In genomic region chr19:39497850-39498261, GRCh38 we compare ENCODE assay signal across 9 cellular contexts. TPM values are rescaled to one million over a fixed set of nuclear protein-coding genes. Genes with fewer than 3 reads are reported as not detected.
DNase-seq lines count a peak whose midpoint lies in the region; ATAC-seq, FAIRE-seq and TF ChIP-seq lines count a peak whose summit lies in the region.
"Had no signal": no experiment of that assay in that cellular context is flagged by ENCODE, and none has a peak within 500 bp of the region (broad histone marks: within the 10 kb centered on the region; RNA-seq: fewer than 3 reads in every experiment).

No MANE protein-coding gene starts in this region.

- no peaks in the 10 kb centered on the region for H3K9me3 Mint-ChIP-seq in activated T-helper 1 cell treated with anti-CD3 and anti-CD28 coated beads, Interleukin-12 subunit alpha, Interleukin-12 subunit beta, Interleukin-2, Interleukin-4 antibody, amounts not matched to agents 30 ng/mL and 10 ng/mL and 1 ng/mL, durations not matched to agents 14 hours and 24 hours and 36 hours

- peaks cover 3% of the 10 kb centered on the region for H3K36me3 Mint-ChIP-seq in activated T-helper 1 cell treated with anti-CD3 and anti-CD28 coated beads, Interleukin-12 subunit alpha, Interleukin-12 subunit beta, Interleukin-2, Interleukin-4 antibody, amounts not matched to agents 30 ng/mL and 10 ng/mL and 1 ng/mL, durations not matched to agents 14 hours and 24 hours and 36 hours (ENCODE audit: low read depth)

- intact Hi-C loops in activated T-helper 1 cell treated with anti-CD3 and anti-CD28 coated beads, Interleukin-12 subunit alpha, Interleukin-12 subunit beta, Interleukin-2, Interleukin-4 antibody, amounts not matched to agents 30 ng/mL and 10 ng/mL and 1 ng/mL, durations not matched to agents 14 hours and 24 hours and 36 hours (cut with micrococcal nuclease), result loop anchor here (2.0 kb wide), 2 partner anchors 17 kb away; partner anchors contain the start of genes SELENOV and TIMM50

- no peak overlapping the region for H3K27ac ChIP-seq in subcutaneous abdominal adipose tissue (ENCODE audit: low read depth, low read length)

- no peak for ATAC-seq in HG03565 (IDR thresholded peaks at IDR 0.05; ENCODE audit: unreplicated experiment)

- H3K27me3 Mint-ChIP-seq in activated T-helper 1 cell treated with anti-CD3 and anti-CD28 coated beads, Interleukin-12 subunit alpha, Interleukin-12 subunit beta, Interleukin-2, Interleukin-4 antibody, amounts not matched to agents 30 ng/mL and 10 ng/mL and 1 ng/mL, durations not matched to agents 14 hours and 24 hours and 36 hours (ENCODE audit: insufficient read depth), result peaks cover 42% of the 10 kb centered on the region

- H3K9ac ChIP-seq in subcutaneous abdominal adipose tissue (ENCODE audit: low read length in 5 of 5), result no peak overlapping the region

- H3K9me3 ChIP-seq in BE2C, result no peaks in the 10 kb centered on the region
- H3K9me3 ChIP-seq in subcutaneous abdominal adipose tissue (ENCODE audit: control insufficient read depth in 5 of 5, low read length in 5 of 5), result peaks cover 0 to 4% (median 0%) of the 10 kb centered on the region in 5 donors

- H3K4me3 ChIP-seq in BE2C (ENCODE audit: low read depth, low read length) (peak overlapping the region; percentile 76), subcutaneous abdominal adipose tissue (ENCODE audit: low read depth in 1 of 5, low read length in 5 of 5) (peak overlapping the region in 4 of 5 donors; percentile 13 to 40 (median 28))

- no peak for TF ChIP-seq POLR2A in H54 (IDR thresholded peaks at IDR 0.05; ENCODE audit: low read depth, low read length)

- H3K4me1 ChIP-seq in BE2C (0 out of 2 replicates have a peak, but pooled peaks cover 5% of the 10 kb centered on the region), subcutaneous abdominal adipose tissue (ENCODE audit: control insufficient read depth in 5 of 5, insufficient read depth in 5 of 5, low read length in 5 of 5) (peaks cover 0 to 22% (median 16%) of the 10 kb centered on the region in 5 donors)

- FAIRE-seq in H54 (lab: Jason Lieb, UNC), result no peak

- DNase-seq in BE2C (peak; percentile 93), GM20000 (ENCODE audit: low spot score) (peak; percentile 77), NCI-H345 (lab: John Stamatoyannopoulos, UW) (peak; percentile 97), iPS-NIHi11 (ENCODE audit: low spot score) (peak; percentile 81), H54 (ENCODE audit: insufficient read length, low spot score) (no peak)
- DNase-seq in activated T-helper 1 cell treated with anti-CD3 and anti-CD28 coated beads, Interleukin-12 subunit alpha, Interleukin-12 subunit beta, Interleukin-2, Interleukin-4 antibody, amounts not matched to agents 30 ng/mL and 10 ng/mL and 1 ng/mL, durations not matched to agents 14 hours and 24 hours and 36 hours (ENCODE audit: low spot score), result no peak
- DNase-seq: left cardiac atrium had no signal

- H3K27ac Mint-ChIP-seq in activated T-helper 1 cell treated with anti-CD3 and anti-CD28 coated beads, Interleukin-12 subunit alpha, Interleukin-12 subunit beta, Interleukin-2, Interleukin-4 antibody, amounts not matched to agents 30 ng/mL and 10 ng/mL and 1 ng/mL, durations not matched to agents 14 hours and 24 hours and 36 hours, result no peak overlapping the region

- peaks cover 14% of the 10 kb centered on the region for H3K4me1 Mint-ChIP-seq in activated T-helper 1 cell treated with anti-CD3 and anti-CD28 coated beads, Interleukin-12 subunit alpha, Interleukin-12 subunit beta, Interleukin-2, Interleukin-4 antibody, amounts not matched to agents 30 ng/mL and 10 ng/mL and 1 ng/mL, durations not matched to agents 14 hours and 24 hours and 36 hours (ENCODE audit: low read depth)

- peaks cover 8% of the 10 kb centered on the region for H3K36me3 ChIP-seq in BE2C
- no peaks in the 10 kb centered on the region for H3K36me3 ChIP-seq in subcutaneous abdominal adipose tissue (ENCODE audit: control insufficient read depth in 5 of 5, insufficient read depth in 5 of 5, low read length in 5 of 5)

- peak overlapping the region; percentile 41 for H3K4me3 Mint-ChIP-seq in activated T-helper 1 cell treated with anti-CD3 and anti-CD28 coated beads, Interleukin-12 subunit alpha, Interleukin-12 subunit beta, Interleukin-2, Interleukin-4 antibody, amounts not matched to agents 30 ng/mL and 10 ng/mL and 1 ng/mL, durations not matched to agents 14 hours and 24 hours and 36 hours

- TF ChIP-seq CTCF in BE2C (IDR thresholded peaks at IDR 0.05; ENCODE audit: low read depth, low read length) (peak; percentile 46), GM20000 (IDR thresholded peaks at IDR 0.05; ENCODE audit: extremely low read depth, missing control alignments) (peak; percentile 15)

- no peaks in the 10 kb centered on the region for H3K27me3 ChIP-seq in BE2C
- H3K27me3 ChIP-seq in subcutaneous abdominal adipose tissue (ENCODE audit: control insufficient read depth in 5 of 5, insufficient read depth in 4 of 5, low read length in 5 of 5), result peaks cover 31 to 45% (median 38%) of the 10 kb centered on the region in 5 donors

RNA-seq across cellular contexts. Expression of gene DLL3, which starts 0.9 kb away (rescaled TPM):
- polyA plus RNA-seq in BE2C (2012; ENCODE audit: insufficient read depth, insufficient read length, low read depth), result 41.5 TPM
- total RNA-seq in activated T-helper 1 cell treated with anti-CD3 and anti-CD28 coated beads, Interleukin-12 subunit alpha, Interleukin-12 subunit beta, Interleukin-2, Interleukin-4 antibody, amounts not matched to agents 30 ng/mL and 10 ng/mL and 1 ng/mL, durations not matched to agents 14 hours and 24 hours and 36 hours, result 1.6 and 2.1 TPM in 2 replicates
- total RNA-seq: left cardiac atrium had no signal

RNA-seq across cellular contexts. Expression of gene SELENOV, which starts 17.1 kb away (rescaled TPM):
- not detected for polyA plus RNA-seq in BE2C (2012; ENCODE audit: insufficient read depth, insufficient read length, low read depth)
- not detected in 2 replicates for total RNA-seq in activated T-helper 1 cell treated with anti-CD3 and anti-CD28 coated beads, Interleukin-12 subunit alpha, Interleukin-12 subunit beta, Interleukin-2, Interleukin-4 antibody, amounts not matched to agents 30 ng/mL and 10 ng/mL and 1 ng/mL, durations not matched to agents 14 hours and 24 hours and 36 hours
- total RNA-seq: left cardiac atrium had no signal

RNA-seq across cellular contexts. Expression of gene TIMM50, which starts 17.2 kb away (rescaled TPM):
- 229 TPM for polyA plus RNA-seq in BE2C (2012; ENCODE audit: insufficient read depth, insufficient read length, low read depth)
- 121 and 127 TPM in 2 replicates for total RNA-seq in activated T-helper 1 cell treated with anti-CD3 and anti-CD28 coated beads, Interleukin-12 subunit alpha, Interleukin-12 subunit beta, Interleukin-2, Interleukin-4 antibody, amounts not matched to agents 30 ng/mL and 10 ng/mL and 1 ng/mL, durations not matched to agents 14 hours and 24 hours and 36 hours

RNA-seq across cellular contexts. Expression of gene EID2B, which starts 34.8 kb away (rescaled TPM):
- 5.7 TPM for polyA plus RNA-seq in BE2C (2012; ENCODE audit: insufficient read depth, insufficient read length, low read depth)
- total RNA-seq in activated T-helper 1 cell treated with anti-CD3 and anti-CD28 coated beads, Interleukin-12 subunit alpha, Interleukin-12 subunit beta, Interleukin-2, Interleukin-4 antibody, amounts not matched to agents 30 ng/mL and 10 ng/mL and 1 ng/mL, durations not matched to agents 14 hours and 24 hours and 36 hours, result 3.2 and 3.7 TPM in 2 replicates

RNA-seq across cellular contexts. Expression of gene EID2, which starts 42.1 kb away (rescaled TPM):
- 57.4 TPM for polyA plus RNA-seq in BE2C (2012; ENCODE audit: insufficient read depth, insufficient read length, low read depth)
- total RNA-seq in activated T-helper 1 cell treated with anti-CD3 and anti-CD28 coated beads, Interleukin-12 subunit alpha, Interleukin-12 subunit beta, Interleukin-2, Interleukin-4 antibody, amounts not matched to agents 30 ng/mL and 10 ng/mL and 1 ng/mL, durations not matched to agents 14 hours and 24 hours and 36 hours, result 17.0 and 17.6 TPM in 2 replicates

Comparison
In these comparisons a context has a peak if more than half of its experiments do, and no peak if none do; other contexts are left out.
1. DNase-seq: peak in BE2C (single experiment), GM20000 (single experiment), NCI-H345 (single experiment) and iPS-NIHi11 (single experiment); none in activated T-helper 1 cell treated with anti-CD3 and anti-CD28 coated beads, Interleukin-12 subunit alpha, Interleukin-12 subunit beta, Interleukin-2, Interleukin-4 antibody, amounts not matched to agents 30 ng/mL and 10 ng/mL and 1 ng/mL, durations not matched to agents 14 hours and 24 hours and 36 hours (single experiment) and H54 (single experiment).